Comparison of ENCODE assay signal across 8 cellular contexts in the genomic region with DNA sequence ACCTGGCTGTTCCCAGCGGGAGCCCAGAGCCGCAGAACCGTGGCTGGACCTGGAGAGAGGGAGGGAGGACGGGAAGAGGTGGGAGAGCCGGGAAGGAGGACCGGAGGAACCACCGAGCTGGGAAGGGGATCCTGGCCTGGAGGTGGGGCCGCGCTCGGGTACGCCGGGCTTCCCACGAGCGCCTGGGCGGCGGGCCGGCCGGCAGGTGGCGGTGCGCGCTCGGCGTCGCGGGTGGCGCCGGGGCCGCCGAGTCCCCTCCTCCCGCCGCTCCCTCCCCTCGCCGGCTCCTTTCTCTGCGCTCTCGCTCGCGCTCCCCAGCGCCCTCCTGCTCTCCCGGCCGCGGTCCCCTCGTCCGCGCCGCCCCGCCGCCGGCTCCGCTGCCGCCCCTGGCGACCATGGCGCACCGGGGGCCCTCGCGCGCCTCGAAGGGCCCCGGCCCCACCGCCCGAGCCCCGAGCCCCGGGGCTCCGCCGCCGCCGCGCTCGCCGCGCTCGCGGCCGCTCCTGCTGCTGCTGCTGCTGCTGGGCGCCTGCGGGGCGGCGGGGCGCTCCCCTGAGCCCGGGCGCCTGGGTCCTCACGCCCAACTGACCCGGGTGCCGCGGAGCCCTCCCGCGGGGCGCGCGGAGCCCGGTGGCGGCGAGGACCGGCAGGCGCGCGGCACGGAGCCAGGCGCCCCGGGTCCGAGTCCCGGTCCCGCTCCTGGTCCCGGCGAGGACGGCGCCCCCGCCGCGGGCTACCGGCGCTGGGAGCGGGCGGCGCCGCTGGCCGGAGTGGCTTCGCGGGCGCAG. TPM values are rescaled to one million over a fixed set of nuclear protein-coding genes. Genes with fewer than 3 reads are reported as not detected.
DNase-seq lines count a peak whose midpoint lies in the region; ATAC-seq, FAIRE-seq and TF ChIP-seq lines count a peak whose summit lies in the region.

A gene (plus strand): TSS at position 287 of the 788 bp plus-strand sequence.

- no peak within 1 kb of the TSS for H3K4me2 ChIP-seq in endothelial cell of umbilical vein (ENCODE audit: insufficient read depth, low read length)

- no peak within 1 kb of the TSS for H3K4me3 Mint-ChIP-seq in activated CD8-positive, alpha-beta T cell treated with anti-CD3 and anti-CD28 coated beads for 36 hours

- TF ChIP-seq CTCF in activated CD8-positive, alpha-beta T cell treated with anti-CD3 and anti-CD28 coated beads for 36 hours (IDR thresholded peaks at IDR 0.05): peak; percentile 18
- peak; percentile 58 to 59 for TF ChIP-seq CTCF in endothelial cell of umbilical vein (IDR thresholded peaks at IDR 0.05; ENCODE audit: extremely low read depth in 1 of 2, insufficient read depth in 1 of 2, low read depth in 1 of 2, low read length in 2 of 2)

- peaks cover 42 to 46% of the 10 kb centered on the region in 2 experiments for H3K27me3 ChIP-seq in endothelial cell of umbilical vein (ENCODE audit: control insufficient read depth in 2 of 2, insufficient read depth in 2 of 2, low read length in 2 of 2)

- H3K4me3 ChIP-seq in endothelial cell of umbilical vein (replicated peaks in 1 of 3; ENCODE audit: insufficient read depth in 1 of 3, low read depth in 1 of 3, low read length in 3 of 3) (no peak within 1 kb of the TSS), mesodermal cell (ENCODE audit: extremely low read depth, insufficient read depth, low read length, poor library complexity, severe bottlenecking) (peak within 1 kb of the TSS; percentile 37)

- no peaks in the 10 kb centered on the region for H4K20me1 ChIP-seq in endothelial cell of umbilical vein (replicated peaks; ENCODE audit: control insufficient read depth, extremely low read depth, insufficient read depth, low read length)

- peaks cover 33% of the 10 kb centered on the region for H3K27me3 Mint-ChIP-seq in activated CD8-positive, alpha-beta T cell treated with anti-CD3 and anti-CD28 coated beads for 36 hours

- POLR2A ChIA-PET in activated CD8-positive, alpha-beta T cell treated with anti-CD3 and anti-CD28 coated beads for 36 hours (lab: Charles Lee): no interaction called here
- POLR2A ChIA-PET in endothelial cell of umbilical vein (lab: Charles Lee): no interaction called here

- no peaks in the 10 kb centered on the region for H3K9me3 Mint-ChIP-seq in activated CD8-positive, alpha-beta T cell treated with anti-CD3 and anti-CD28 coated beads for 36 hours

- H2AFZ ChIP-seq in endothelial cell of umbilical vein (ENCODE audit: low read depth, low read length): no peak within 1 kb of the TSS

- H3K79me2 ChIP-seq in endothelial cell of umbilical vein (ENCODE audit: control insufficient read depth, insufficient read depth, low read length): no peaks in the 10 kb centered on the region

- H3K36me3 ChIP-seq in endothelial cell of umbilical vein (ENCODE audit: control insufficient read depth in 2 of 2, extremely low read depth in 1 of 2, insufficient read depth in 2 of 2, low read length in 2 of 2): no peaks in the 10 kb centered on the region
- H3K36me3 ChIP-seq in mesodermal cell (ENCODE audit: control insufficient read depth, insufficient read depth, low read length): no peaks in the 10 kb centered on the region

- H3K9me3 ChIP-seq in endothelial cell of umbilical vein (replicated peaks; ENCODE audit: control insufficient read depth, insufficient read depth, low read length) (no peaks in the 10 kb centered on the region), mesodermal cell (ENCODE audit: control insufficient read depth, low read length) (no peaks in the 10 kb centered on the region)

- H3K27ac ChIP-seq in endothelial cell of umbilical vein (ENCODE audit: insufficient read depth, low read depth, low read length) (no peak within 1 kb of the TSS), mesodermal cell (ENCODE audit: low read depth, low read length, severe bottlenecking) (no peak within 1 kb of the TSS)

- H3K9me1 ChIP-seq in endothelial cell of umbilical vein (replicated peaks; ENCODE audit: control insufficient read depth, extremely low read depth, insufficient read depth, low read length): no peaks in the 10 kb centered on the region

- intact Hi-C loops in activated CD8-positive, alpha-beta T cell treated with anti-CD3 and anti-CD28 coated beads for 36 hours (cut with micrococcal nuclease): no loop called here
- intact Hi-C loops in endothelial cell of umbilical vein (cut with micrococcal nuclease): loop anchor here (1.0 to 5.0 kb wide), 4 partner anchors 104 to 610 kb away; no protein-coding TSS in a partner anchor

- H3K4me1 ChIP-seq in endothelial cell of umbilical vein (ENCODE audit: control insufficient read depth, extremely low read depth, insufficient read depth, low read length) (no peaks in the 10 kb centered on the region), mesodermal cell (ENCODE audit: control insufficient read depth, insufficient read depth, low read length, poor library complexity, severe bottlenecking) (peaks cover 8% of the 10 kb centered on the region)

- WGBS in mesodermal cell (ENCODE audit: insufficient coverage in 2 of 2), 2 experiments: 0 to 1% methylated on average over 61 to 82 of the region's 119 CpGs

- peaks cover 2% of the 10 kb centered on the region for H3K4me1 Mint-ChIP-seq in activated CD8-positive, alpha-beta T cell treated with anti-CD3 and anti-CD28 coated beads for 36 hours (ENCODE audit: low read depth)

- peak; percentile 88 for ATAC-seq in activated CD8-positive, alpha-beta T cell treated with anti-CD3 and anti-CD28 coated beads for 36 hours
- ATAC-seq in HG02623 (IDR thresholded peaks at IDR 0.05; ENCODE audit: unreplicated experiment): no peak

- no peak within 1 kb of the TSS for H3K9ac ChIP-seq in endothelial cell of umbilical vein (replicated peaks; ENCODE audit: extremely low read depth, insufficient read depth, low read length)

- dilution Hi-C loops in endothelial cell of umbilical vein (cut with MboI; ENCODE audit: extremely low pct_ligation_motif_present, low sequenced_read_pairs): no loop called here

- CTCF ChIA-PET in activated CD8-positive, alpha-beta T cell treated with anti-CD3 and anti-CD28 coated beads for 36 hours (lab: Charles Lee): interaction anchor here (0.7 to 1.8 kb wide), 6 partner anchors 16 to 149 kb away, joined by 3 to 9 read pairs (median 3); a partner anchor contains a TSS
- CTCF ChIA-PET in endothelial cell of umbilical vein (lab: Charles Lee): interaction anchor here (0.9 to 2.5 kb wide), 9 partner anchors 10 to 823 kb away, joined by 3 to 37 read pairs (median 6); no protein-coding TSS in a partner anchor

- no peaks in the 10 kb centered on the region for H3K36me3 Mint-ChIP-seq in activated CD8-positive, alpha-beta T cell treated with anti-CD3 and anti-CD28 coated beads for 36 hours (ENCODE audit: low read depth)

- no peak within 1 kb of the TSS for H3K27ac Mint-ChIP-seq in activated CD8-positive, alpha-beta T cell treated with anti-CD3 and anti-CD28 coated beads for 36 hours

- TF ChIP-seq POLR2A in endothelial cell of umbilical vein (IDR thresholded peaks at IDR 0.05; ENCODE audit: low read depth, low read length): no peak

- peak; percentile 58 for FAIRE-seq in endothelial cell of umbilical vein (lab: Jason Lieb, UNC)

- DNase-seq in AG08396 (ENCODE audit: low spot score): peak; percentile 90
- DNase-seq in GM19238 (ENCODE audit: insufficient read length, low spot score): peak; percentile 65
- peak; percentile 8 for DNase-seq in NCI-H2029 treated with DMSO at 0.1 percent for 48 hours (lab: John Stamatoyannopoulos, UW)
- peak; percentile 50 for DNase-seq in activated CD8-positive, alpha-beta T cell treated with anti-CD3 and anti-CD28 coated beads for 36 hours
- DNase-seq in endothelial cell of umbilical vein (ENCODE audit: low read depth, low spot score): peak; percentile 25
- peak; percentile 9 for DNase-seq in stimulated activated CD8-positive, alpha-beta memory T cell treated with anti-CD3 and anti-CD28 coated beads, Interleukin-15, amount 100 ng/mL, for 24 hours (ENCODE audit: low read depth)

- BruUV-seq in endothelial cell of umbilical vein (replicated peaks; lab: Mats Ljungman, UMichigan): no TSS peak

TF ChIP-seq in endothelial cell of umbilical vein, 7 proteins besides CTCF, POLR2A, EP300 and RAD21:
- TF ChIP-seq POLR2AphosphoS5 (IDR thresholded peaks at IDR 0.05; ENCODE audit: insufficient read depth, low read depth, low read length): no peak
- TF ChIP-seq GATA2 (IDR thresholded peaks at IDR 0.05; ENCODE audit: insufficient read depth, insufficient read length, low read depth, low read length): no peak
- TF ChIP-seq MYC (IDR thresholded peaks at IDR 0.05; ENCODE audit: low read depth, low read length): no peak
- TF ChIP-seq FOS (IDR thresholded peaks at IDR 0.05; ENCODE audit: borderline replicate concordance, insufficient read depth, low read length): no peak
- TF ChIP-seq JUN (IDR thresholded peaks at IDR 0.05; ENCODE audit: borderline replicate concordance, insufficient read depth, insufficient read length, low read depth): no peak
- TF ChIP-seq, protein P1, sequence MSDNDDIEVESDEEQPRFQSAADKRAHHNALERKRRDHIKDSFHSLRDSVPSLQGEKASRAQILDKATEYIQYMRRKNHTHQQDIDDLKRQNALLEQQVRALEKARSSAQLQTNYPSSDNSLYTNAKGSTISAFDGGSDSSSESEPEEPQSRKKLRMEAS (IDR thresholded peaks at IDR 0.05; ENCODE audit: insufficient read depth, insufficient read length): no peak
- TF ChIP-seq EZH2 (IDR thresholded peaks at IDR 0.05; ENCODE audit: borderline replicate concordance, low read depth, low read length, severe bottlenecking): no peak

RNA-seq across cellular contexts. Expression of the gene that starts here (rescaled TPM):
- total RNA-seq in activated CD8-positive, alpha-beta T cell treated with anti-CD3 and anti-CD28 coated beads for 36 hours: under 1 TPM in 1 of 2 experiments, not detected in 1; 0.05 TPM
- total RNA-seq in endothelial cell of umbilical vein: 0.14 TPM in 1 of 2 replicates, not detected in the other
- not detected in 2 replicates for polyA plus RNA-seq in endothelial cell of umbilical vein
- 0.01 and 0.11 TPM in 2 replicates for polyA plus RNA-seq in endothelial cell of umbilical vein (2011; cell fraction: cytosol; rRNA removed)
- polyA plus RNA-seq in endothelial cell of umbilical vein (2011; cell fraction: nucleus; rRNA removed): not detected in 2 replicates
- polyA plus RNA-seq in endothelial cell of umbilical vein (2012): 0.03 and 0.10 TPM in 2 replicates
- not detected in 2 replicates for polyA minus RNA-seq in endothelial cell of umbilical vein
- 1.4 TPM for polyA minus RNA-seq in endothelial cell of umbilical vein (2011; cell fraction: cytosol; rRNA and poly(A)+ RNA removed)
- not detected in 2 replicates for polyA minus RNA-seq in endothelial cell of umbilical vein (2011; cell fraction: nucleus; rRNA and poly(A)+ RNA removed)
- polyA plus RNA-seq in mesodermal cell (2013, experiment 1 of 2): 6.6 TPM
- 5.5 TPM for polyA plus RNA-seq in mesodermal cell (2013, experiment 2 of 2)

Comparison
In these comparisons a context has a peak if more than half of its experiments do, and no peak if none do; other contexts are left out.
1. Peak in DNase-seq and ATAC-seq in activated CD8-positive, alpha-beta T cell treated with anti-CD3 and anti-CD28 coated beads for 36 hours; RNA of the gene not detected or under 1 TPM.
2. DNase-seq: peak in every context shown above with its lines; median percentile 90 in AG08396; 65 in GM19238; 50 in activated CD8-positive, alpha-beta T cell treated with anti-CD3 and anti-CD28 coated beads for 36 hours; 25 in endothelial cell of umbilical vein; 9 in stimulated activated CD8-positive, alpha-beta memory T cell treated with anti-CD3 and anti-CD28 coated beads, Interleukin-15, amount 100 ng/mL, for 24 hours; 8 in NCI-H2029 treated with DMSO at 0.1 percent for 48 hours.